Comparison of ENCODE assay signal across 15 cellular contexts in genomic region chr22:40890881-40891280, GRCh38. TPM values are rescaled to one million over a fixed set of nuclear protein-coding genes. Genes with fewer than 3 reads are reported as not detected.
DNase-seq lines count a peak whose midpoint lies in the region; ATAC-seq and TF ChIP-seq lines count a peak whose summit lies in the region.
"Had no signal": no experiment of that assay in that cellular context is flagged by ENCODE, and none has a peak within 500 bp of the region (broad histone marks: within the 10 kb centered on the region; RNA-seq: fewer than 3 reads in every experiment).

No MANE protein-coding gene starts in this region.

- ATAC-seq in HG03025 (IDR thresholded peaks at IDR 0.05; ENCODE audit: low FRiP score, unreplicated experiment): no peak
- ATAC-seq: Right ventricle myocardium inferior had no signal

- no peaks in the 10 kb centered on the region for H3K27me3 ChIP-seq in MG63

- H3K4me3 ChIP-seq in MG63: no peak overlapping the region
- no peak overlapping the region for H3K4me3 ChIP-seq in fibroblast of mammary gland (ENCODE audit: control insufficient read depth, low read depth, low read length)
- H3K4me3 ChIP-seq: PC-9, SK-N-MC had no signal

- TF ChIP-seq CTCF in fibroblast of mammary gland (conservative IDR thresholded peaks at IDR 0.05; ENCODE audit: control insufficient read depth, insufficient read depth, low read depth, low read length): no peak

- H3K9me3 ChIP-seq in MG63: no peaks in the 10 kb centered on the region

- H3K36me3 ChIP-seq in MG63: peaks cover 58% of the 10 kb centered on the region

- DNase-seq in GM04504 (ENCODE audit: low read depth) (peak; percentile 24), MG63 (peak; percentile 2), fibroblast of mammary gland (ENCODE audit: low read depth) (peak; percentile 73), LoVo (ENCODE audit: low spot score) (no peak), DMS79 (lab: John Stamatoyannopoulos, UW) (no peak), epidermal melanocyte (ENCODE audit: insufficient read length, low spot score) (no peak)
- DNase-seq: C1 segment of cervical spinal cord, NCI-H1436 treated with DMSO at 0.1 percent for 48 hours, NCI-H2081, NCI-H69, PC-9 had no signal

RNA-seq across cellular contexts. Expression of gene DNAJB7, which starts 29.0 kb away (rescaled TPM):
- not detected in 2 replicates for total RNA-seq in MG63 (2014; rRNA removed; shearing (Covaris generic); ENCODE audit: low replicate concordance)
- total RNA-seq: PC-9; Right ventricle myocardium inferior; T-helper 1 cell treated with Interleukin-12 subunit alpha and Interleukin-12 subunit beta and Interleukin-4 antibody, amounts not matched to agents 30 ng/mL and 1 ng/mL, for 36 hours had no signal

RNA-seq across cellular contexts. Expression of gene XPNPEP3, which starts 33.9 kb away (rescaled TPM):
- 3.0 and 5.8 TPM in 2 replicates for total RNA-seq in MG63 (2014; rRNA removed; shearing (Covaris generic); ENCODE audit: low replicate concordance)

RNA-seq across cellular contexts. Expression of gene ST13, which starts 34.4 kb away (rescaled TPM):
- 314 and 355 TPM in 2 replicates for total RNA-seq in MG63 (2014; rRNA removed; shearing (Covaris generic); ENCODE audit: low replicate concordance)

Comparison
In these comparisons a context has a peak if more than half of its experiments do, and no peak if none do; other contexts are left out.
1. DNase-seq: peak in GM04504 (single experiment), MG63 (single experiment) and fibroblast of mammary gland (single experiment); none in LoVo (single experiment), DMS79 (single experiment) and epidermal melanocyte (single experiment).